ENCODE assay signal across 15 cellular contexts in the genomic region with DNA sequence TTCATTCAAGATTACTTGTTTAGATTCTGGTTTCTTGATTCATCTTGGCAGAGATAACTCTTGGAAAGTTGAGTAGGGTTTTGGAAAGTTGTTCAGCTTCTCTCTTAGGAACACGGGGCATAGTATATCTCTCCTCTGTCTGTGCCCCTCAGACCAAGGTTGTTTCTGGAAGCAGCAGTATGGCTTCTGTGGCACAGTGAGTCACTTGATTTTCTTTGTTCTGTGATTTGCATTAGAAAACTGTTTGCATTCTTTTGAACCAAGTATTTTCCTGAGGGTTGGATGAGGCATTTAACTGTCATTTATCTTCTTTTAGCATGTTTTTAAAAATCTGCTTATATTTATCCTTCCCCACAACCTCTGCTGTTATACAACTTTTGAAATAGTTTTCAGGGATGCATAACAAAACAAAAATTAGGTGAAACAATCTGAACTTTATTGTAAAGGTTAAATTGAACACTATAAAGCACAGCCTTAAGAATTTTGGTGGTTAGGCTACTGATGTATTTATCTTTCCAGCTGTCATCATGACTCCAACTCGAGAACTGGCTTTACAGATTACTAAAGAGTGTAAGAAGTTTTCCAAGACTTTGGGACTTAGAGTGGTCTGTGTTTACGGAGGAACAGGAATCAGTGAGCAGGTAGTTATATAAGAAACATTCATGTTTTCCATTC. TPM values are rescaled to one million over a fixed set of nuclear protein-coding genes. Genes with fewer than 3 reads are reported as not detected.
A peak's percentile ranks its signal among the peaks of the same experiment; 100 is the strongest.
DNase-seq lines count a peak whose midpoint lies in the region; ATAC-seq lines count a peak whose summit lies in the region.
"Had no signal": no experiment of that assay in that cellular context is flagged by ENCODE, and none has a peak within 500 bp of the region (broad histone marks: within the 10 kb centered on the region; RNA-seq: fewer than 3 reads in every experiment).

No MANE protein-coding gene starts in this region.

- peak overlapping the region; percentile 42 for H3K27ac ChIP-seq in mesodermal cell (ENCODE audit: low read depth, low read length, severe bottlenecking)
- H3K27ac ChIP-seq: spleen had no signal

- ATAC-seq in GM21576 (IDR thresholded peaks at IDR 0.05; ENCODE audit: unreplicated experiment) = no peak
- ATAC-seq: Panc1 had no signal

- H3K4me3 ChIP-seq in mesodermal cell (ENCODE audit: extremely low read depth, insufficient read depth, low read length, poor library complexity, severe bottlenecking) = no peak overlapping the region
- H3K4me3 ChIP-seq: spleen had no signal

- H3K4me1 ChIP-seq in mesodermal cell (ENCODE audit: control insufficient read depth, insufficient read depth, low read length, poor library complexity, severe bottlenecking) = no peaks in the 10 kb centered on the region
- H3K4me1 ChIP-seq: spleen had no signal

- WGBS in mesodermal cell (ENCODE audit: insufficient coverage in 2 of 2), 2 experiments = 100% methylated on average over 2 of the region's 3 CpGs; no CpG with 5 or more reads in 1 of the 2 experiments

- H3K9me3 ChIP-seq in mesodermal cell (ENCODE audit: control insufficient read depth, low read length) = no peaks in the 10 kb centered on the region
- H3K9me3 ChIP-seq: spleen had no signal

- DNase-seq in GM04503 (ENCODE audit: low read depth) = peak; percentile 63
- peak; percentile 46 for DNase-seq in LHCN-M2 (ENCODE audit: low read depth)
- DNase-seq in dermis blood vessel endothelial cell = peak; percentile 49
- DNase-seq in activated CD4-positive, CD25-positive, alpha-beta regulatory T cell treated with anti-CD3 and anti-CD28 coated beads, Interleukin-2, amount 50 U/mL, for 72 hours = no peak
- no peak for DNase-seq in NCI-H2029 (lab: John Stamatoyannopoulos, UW)
- DNase-seq: activated CD4-positive, alpha-beta T cell treated with anti-CD3 and anti-CD28 coated beads, Interleukin-2, amount 50 U/mL, for 4 hours; activated gamma-delta T cell; CD8-positive, alpha-beta memory T cell; mammary epithelial cell; NCI-H1436; NCI-H510A; spleen had no signal

- peaks cover 91% of the 10 kb centered on the region for H3K36me3 ChIP-seq in mesodermal cell (ENCODE audit: control insufficient read depth, insufficient read depth, low read length)

RNA-seq across cellular contexts. Expression of a gene that starts 26.5 kb away (rescaled TPM):
- total RNA-seq in LHCN-M2 (2014; rRNA removed) = 24.4 and 29.4 TPM in 2 replicates
- polyA plus RNA-seq in LHCN-M2 (2012) = 20.2 TPM
- 21.8 and 31.7 TPM in 2 replicates for total RNA-seq in dermis blood vessel endothelial cell
- 48.5 TPM for polyA plus RNA-seq in mesodermal cell (2013, experiment 1 of 2)
- 56.8 TPM for polyA plus RNA-seq in mesodermal cell (2013, experiment 2 of 2)

RNA-seq across cellular contexts. Expression of a gene that starts 46.7 kb away (rescaled TPM):
- 20.8 and 21.0 TPM in 2 replicates for total RNA-seq in LHCN-M2 (2014; rRNA removed)
- polyA plus RNA-seq in LHCN-M2 (2012) = 24.6 TPM
- total RNA-seq in dermis blood vessel endothelial cell = 32.3 and 47.1 TPM in 2 replicates
- polyA plus RNA-seq in mesodermal cell (2013, experiment 1 of 2) = 46.0 TPM
- 45.8 TPM for polyA plus RNA-seq in mesodermal cell (2013, experiment 2 of 2)

Comparison
In these comparisons a context has a peak if more than half of its experiments do, and no peak if none do; other contexts are left out.
1. DNase-seq: peak in GM04503 (single experiment), LHCN-M2 (single experiment) and dermis blood vessel endothelial cell (single experiment); none in activated CD4-positive, CD25-positive, alpha-beta regulatory T cell treated with anti-CD3 and anti-CD28 coated beads, Interleukin-2, amount 50 U/mL, for 72 hours (single experiment) and NCI-H2029 (single experiment).